In genomic region chr19:7191946-7192691, GRCh38 we compare ENCODE assay signal across 10 cellular contexts.
DNase-seq lines count a peak whose midpoint lies in the region; ATAC-seq, FAIRE-seq and TF ChIP-seq lines count a peak whose summit lies in the region.
"Had no signal": no experiment of that assay in that cellular context is flagged by ENCODE, and none has a peak within 500 bp of the region (broad histone marks: within the 10 kb centered on the region; RNA-seq: fewer than 3 reads in every experiment).

No MANE protein-coding gene starts in this region.

- no peaks in the 10 kb centered on the region for H3K9me3 Mint-ChIP-seq in activated T-helper 17 cell treated with anti-CD3 and anti-CD28 coated beads, Interleukin-2, amount 50 U/mL, for 72 hours
- no peaks in the 10 kb centered on the region for H3K9me3 Mint-ChIP-seq in osteocyte (ENCODE audit: unreplicated experiment)
- H3K9me3 Mint-ChIP-seq: IgD-negative memory B cell had no signal

- in situ Hi-C loops in brain microvascular endothelial cell (cut with HindIII; ENCODE audit: low pct_ligation_motif_present, low sequenced_read_pairs) = no loop called here

- no peaks in the 10 kb centered on the region for H3K79me2 ChIP-seq in OCI-LY1 (ENCODE audit: insufficient read depth, low read length)

- H3K9me3 ChIP-seq in OCI-LY1 (ENCODE audit: low read length) = no peaks in the 10 kb centered on the region

- H3K4me3 ChIP-seq in GM12865 (ENCODE audit: low read depth, low read length) (no peak overlapping the region), OCI-LY1 (ENCODE audit: low read depth, low read length, poor library complexity, severe bottlenecking) (peak overlapping the region; percentile 4), brain microvascular endothelial cell (ENCODE audit: low read depth, low read length) (no peak overlapping the region)

- H3K27ac ChIP-seq in OCI-LY1 (ENCODE audit: low read depth, low read length, poor library complexity, severe bottlenecking) (peak overlapping the region; percentile 83), brain microvascular endothelial cell (no peak overlapping the region)

- no peaks in the 10 kb centered on the region for H3K27me3 ChIP-seq in OCI-LY1 (ENCODE audit: insufficient read depth, low read length)
- no peaks in the 10 kb centered on the region for H3K27me3 ChIP-seq in brain microvascular endothelial cell (replicated peaks)

- H3K9me2 ChIP-seq in OCI-LY1 (ENCODE audit: low read depth, low read length) = no peaks in the 10 kb centered on the region

- H4K20me1 ChIP-seq in OCI-LY1 (ENCODE audit: insufficient read depth, low read length) = no peaks in the 10 kb centered on the region

- H3K27me3 Mint-ChIP-seq in activated T-helper 17 cell treated with anti-CD3 and anti-CD28 coated beads, Interleukin-2, amount 50 U/mL, for 72 hours = no peaks in the 10 kb centered on the region
- H3K27me3 Mint-ChIP-seq in osteocyte (ENCODE audit: unreplicated experiment) = peaks cover 7% of the 10 kb centered on the region

- peak overlapping the region; percentile 52 for H3K9ac ChIP-seq in OCI-LY1 (ENCODE audit: low read length)

- H3K4me2 ChIP-seq in OCI-LY1 (ENCODE audit: low read length) = peak overlapping the region; percentile 52

- H2AFZ ChIP-seq in OCI-LY1 (ENCODE audit: low read length) = no peak overlapping the region; the same call in 1 of the 2 replicates

- H3K4me1 ChIP-seq in OCI-LY1 (ENCODE audit: insufficient read depth, low read length, severe bottlenecking) = peaks cover 49% of the 10 kb centered on the region

- H3K36me3 ChIP-seq in OCI-LY1 (ENCODE audit: insufficient read depth, low read length) = no peaks in the 10 kb centered on the region
- H3K36me3 ChIP-seq in brain microvascular endothelial cell (replicated peaks) = no peaks in the 10 kb centered on the region

- FAIRE-seq in H54 (lab: Jason Lieb, UNC) = no peak

- H3K4me1 Mint-ChIP-seq in activated T-helper 17 cell treated with anti-CD3 and anti-CD28 coated beads, Interleukin-2, amount 50 U/mL, for 72 hours = peaks cover 16% of the 10 kb centered on the region
- peaks cover 7% of the 10 kb centered on the region for H3K4me1 Mint-ChIP-seq in osteocyte (ENCODE audit: unreplicated experiment)

- H3K36me3 Mint-ChIP-seq in activated T-helper 17 cell treated with anti-CD3 and anti-CD28 coated beads, Interleukin-2, amount 50 U/mL, for 72 hours (ENCODE audit: low read depth) = peaks cover 3% of the 10 kb centered on the region
- no peaks in the 10 kb centered on the region for H3K36me3 Mint-ChIP-seq in osteocyte (ENCODE audit: unreplicated experiment)
- H3K36me3 Mint-ChIP-seq: IgD-negative memory B cell had no signal

- ATAC-seq in activated T-helper 17 cell treated with anti-CD3 and anti-CD28 coated beads, Interleukin-2, amount 50 U/mL, for 72 hours (replicated peaks) = peak; percentile 68

- H3F3A ChIP-seq in OCI-LY1 (ENCODE audit: insufficient read depth, low read length) = peaks cover 8% of the 10 kb centered on the region

- TF ChIP-seq POLR2A in H54 (IDR thresholded peaks at IDR 0.05; ENCODE audit: low read depth, low read length) = no peak

- peak overlapping the region; percentile 62 for H3K27ac Mint-ChIP-seq in activated T-helper 17 cell treated with anti-CD3 and anti-CD28 coated beads, Interleukin-2, amount 50 U/mL, for 72 hours
- H3K27ac Mint-ChIP-seq in osteocyte (ENCODE audit: unreplicated experiment) = no peak overlapping the region
- H3K27ac Mint-ChIP-seq: IgD-negative memory B cell had no signal

- DNase-seq in GM12865 (ENCODE audit: low read depth) (peak; percentile 78), osteocyte (ENCODE audit: extremely low spot score, unreplicated experiment) (no peak), brain microvascular endothelial cell (no peak), H54 (ENCODE audit: insufficient read length, low spot score) (no peak), NCI-H1417 treated with DMSO at 0.1 percent for 48 hours (lab: John Stamatoyannopoulos, UW) (no peak)
- DNase-seq in stimulated activated CD4-positive, alpha-beta T cell treated with anti-CD3 and anti-CD28 coated beads, TNF-alpha, amount 100 ng/mL, for 24 hours (ENCODE audit: low read depth in 3 of 3) = peak in 2 of 3 experiments; percentile 21 to 25
- DNase-seq: glutamatergic neuron had no signal

- peak overlapping the region; percentile 34 for H3K4me3 Mint-ChIP-seq in activated T-helper 17 cell treated with anti-CD3 and anti-CD28 coated beads, Interleukin-2, amount 50 U/mL, for 72 hours
- no peak overlapping the region for H3K4me3 Mint-ChIP-seq in osteocyte (ENCODE audit: unreplicated experiment)

- TF ChIP-seq CTCF in GM12865 (IDR thresholded peaks at IDR 0.05; ENCODE audit: insufficient read depth, low read depth, low read length, missing control alignments) (no peak), OCI-LY1 (IDR thresholded peaks at IDR 0.05; ENCODE audit: low read length) (no peak), osteocyte (IDR thresholded peaks at IDR 0.05) (no peak), brain microvascular endothelial cell (IDR thresholded peaks at IDR 0.05; ENCODE audit: low read depth, low read length, missing control alignments) (no peak)

Comparison
In these comparisons a context has a peak if more than half of its experiments do, and no peak if none do; other contexts are left out.
1. DNase-seq: peak in GM12865 (single experiment) and stimulated activated CD4-positive, alpha-beta T cell treated with anti-CD3 and anti-CD28 coated beads, TNF-alpha, amount 100 ng/mL, for 24 hours (2 of 3); none in osteocyte (single experiment), brain microvascular endothelial cell (single experiment), H54 (single experiment) and NCI-H1417 treated with DMSO at 0.1 percent for 48 hours (single experiment).